In the genomic region with DNA sequence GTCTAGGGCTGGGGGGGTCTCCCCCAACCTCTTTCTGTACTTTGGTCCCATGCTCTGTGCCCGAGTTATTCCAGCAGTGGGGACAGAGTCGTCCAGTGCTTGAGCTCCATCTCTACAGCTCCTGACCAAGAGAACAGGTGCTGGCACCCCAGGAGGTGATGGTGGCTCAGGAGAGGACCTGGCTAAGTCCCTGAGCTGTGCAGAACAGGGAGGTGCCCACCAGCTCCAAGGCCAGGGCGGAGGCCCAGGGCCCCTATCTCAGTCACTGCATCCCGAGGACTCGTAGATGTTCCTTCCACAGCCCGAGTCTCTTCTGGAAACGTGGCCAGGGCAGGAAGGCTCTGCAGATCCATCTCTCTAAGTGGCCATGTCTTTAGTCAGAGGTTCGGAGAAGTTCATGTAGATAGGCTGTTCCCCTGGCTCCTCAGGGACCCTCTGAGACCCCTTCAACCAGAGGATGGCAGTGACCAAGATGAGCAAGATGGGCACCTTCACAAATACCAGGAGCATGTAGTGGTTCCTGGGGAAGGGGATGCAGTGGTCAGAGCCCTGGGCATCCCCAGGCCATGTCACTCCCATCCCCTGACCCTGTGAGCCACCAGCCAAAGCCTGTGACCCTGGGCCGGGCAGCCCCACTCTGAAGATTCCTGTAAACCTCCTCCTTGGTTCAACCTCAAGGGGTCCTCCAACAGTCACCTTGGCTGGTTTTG, we compare ENCODE assay signal across 1 cellular context.
TF ChIP-seq lines count a peak whose summit lies in the region.

No MANE protein-coding gene starts in this region.

TF ChIP-seq in WTC11, 78 proteins besides CTCF, POLR2A, EP300 and RAD21 (continued from another document):
- no peak for TF ChIP-seq ZNF425 (CRISPR knock-in tag; conservative IDR thresholded peaks at IDR 0.05)
- TF ChIP-seq GTF2I (CRISPR knock-in tag; conservative IDR thresholded peaks at IDR 0.05) = no peak
- TF ChIP-seq TEAD1 (CRISPR knock-in tag; IDR thresholded peaks at IDR 0.05) = no peak
- no peak for TF ChIP-seq ETV6 (CRISPR knock-in tag; IDR thresholded peaks at IDR 0.05)
